13 cellular contexts compared by ENCODE assay signal in the genomic region with DNA sequence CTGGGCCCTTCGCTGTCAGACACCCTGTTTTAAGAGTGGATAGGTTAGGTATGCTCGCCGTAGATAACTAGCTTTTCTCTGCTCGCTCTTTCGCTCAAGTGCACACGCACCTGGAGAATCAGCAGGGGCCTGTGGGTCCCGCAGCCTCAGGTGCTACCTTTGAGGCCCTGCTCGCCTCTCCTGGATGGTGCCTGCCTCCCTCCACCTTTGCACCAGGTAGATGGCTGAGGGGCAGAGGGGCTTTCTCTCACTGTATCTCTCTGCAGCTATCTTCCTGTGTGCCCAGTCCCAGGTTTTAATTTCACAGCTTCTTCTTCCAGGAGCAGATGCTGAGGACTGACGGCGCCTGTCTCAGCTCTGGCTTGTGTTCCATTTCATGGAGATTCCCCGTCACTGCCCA.
DNase-seq lines count a peak whose midpoint lies in the region; ATAC-seq and TF ChIP-seq lines count a peak whose summit lies in the region.
"Had no signal": no experiment of that assay in that cellular context is flagged by ENCODE, and none has a peak within 500 bp of the region (broad histone marks: within the 10 kb centered on the region; RNA-seq: fewer than 3 reads in every experiment).

No MANE protein-coding gene starts in this region.

- peak overlapping the region; percentile 38 to 43 for H3K27ac ChIP-seq in right atrium auricular region
- peak overlapping the region; percentile 63 to 79 for H3K27ac ChIP-seq in coronary artery
- peak overlapping the region; percentile 44 to 56 for H3K27ac ChIP-seq in uterus
- H3K27ac ChIP-seq: SK-N-MC had no signal

- H3K27me3 ChIP-seq in right atrium auricular region (no peaks in the 10 kb centered on the region), uterus (no peaks in the 10 kb centered on the region)

- TF ChIP-seq POLR2A in uterus (IDR thresholded peaks at IDR 0.05): no peak

- H3K9me3 ChIP-seq in right atrium auricular region (no peaks in the 10 kb centered on the region), uterus (no peaks in the 10 kb centered on the region)

- H3K27ac Mint-ChIP-seq in nephron: peak overlapping the region; percentile 20 to 80 (median 73)

- no peak overlapping the region for H3K4me3 Mint-ChIP-seq in nephron

- no peaks in the 10 kb centered on the region for H3K36me3 ChIP-seq in right atrium auricular region
- no peaks in the 10 kb centered on the region for H3K36me3 ChIP-seq in uterus

- H3K4me1 ChIP-seq in right atrium auricular region: peaks cover 0 to 21% of the 10 kb centered on the region in 2 donors
- H3K4me1 ChIP-seq in uterus: no peaks in the 10 kb centered on the region

- TF ChIP-seq CTCF in right atrium auricular region (IDR thresholded peaks at IDR 0.05) (no peak), coronary artery (IDR thresholded peaks at IDR 0.05) (no peak), nephron (IDR thresholded peaks at IDR 0.05; ENCODE audit: unreplicated experiment in 3 of 3) (no peak), uterus (IDR thresholded peaks at IDR 0.05) (no peak)

- no peaks in the 10 kb centered on the region for H3K36me3 Mint-ChIP-seq in nephron (ENCODE audit: low read depth)

- H3K9me3 Mint-ChIP-seq in nephron: no peaks in the 10 kb centered on the region

- DNase-seq in right atrium auricular region (ENCODE audit: low spot score) (no peak), left cardiac atrium (no peak), coronary artery (ENCODE audit: low spot score) (no peak), uterus (no peak), NCI-H128 (lab: John Stamatoyannopoulos, UW; ENCODE audit: unreplicated experiment) (no peak), hepatic stellate cell (ENCODE audit: low spot score) (no peak), germinal center (ENCODE audit: low spot score) (no peak)
- DNase-seq: NCI-H1417 treated with DMSO at 0.1 percent for 48 hours, NCI-H2029, NCI-H524 had no signal

- no peak for ATAC-seq in left cardiac atrium
- ATAC-seq: Panc1 had no signal

- peaks cover 8% of the 10 kb centered on the region for H3K27me3 Mint-ChIP-seq in nephron (ENCODE audit: low read depth)

- intact Hi-C loops in left cardiac atrium (cut with DNase I): no loop called here
- intact Hi-C loops in uterus (cut with DNase I; ENCODE audit: low total_unique reads): no loop called here

- H3K4me1 Mint-ChIP-seq in nephron: peaks cover 40% of the 10 kb centered on the region

- no peak overlapping the region for H3K4me3 ChIP-seq in right atrium auricular region
- no peak overlapping the region for H3K4me3 ChIP-seq in coronary artery
- no peak overlapping the region for H3K4me3 ChIP-seq in uterus
- H3K4me3 ChIP-seq: SK-N-MC had no signal
